In the genomic region with DNA sequence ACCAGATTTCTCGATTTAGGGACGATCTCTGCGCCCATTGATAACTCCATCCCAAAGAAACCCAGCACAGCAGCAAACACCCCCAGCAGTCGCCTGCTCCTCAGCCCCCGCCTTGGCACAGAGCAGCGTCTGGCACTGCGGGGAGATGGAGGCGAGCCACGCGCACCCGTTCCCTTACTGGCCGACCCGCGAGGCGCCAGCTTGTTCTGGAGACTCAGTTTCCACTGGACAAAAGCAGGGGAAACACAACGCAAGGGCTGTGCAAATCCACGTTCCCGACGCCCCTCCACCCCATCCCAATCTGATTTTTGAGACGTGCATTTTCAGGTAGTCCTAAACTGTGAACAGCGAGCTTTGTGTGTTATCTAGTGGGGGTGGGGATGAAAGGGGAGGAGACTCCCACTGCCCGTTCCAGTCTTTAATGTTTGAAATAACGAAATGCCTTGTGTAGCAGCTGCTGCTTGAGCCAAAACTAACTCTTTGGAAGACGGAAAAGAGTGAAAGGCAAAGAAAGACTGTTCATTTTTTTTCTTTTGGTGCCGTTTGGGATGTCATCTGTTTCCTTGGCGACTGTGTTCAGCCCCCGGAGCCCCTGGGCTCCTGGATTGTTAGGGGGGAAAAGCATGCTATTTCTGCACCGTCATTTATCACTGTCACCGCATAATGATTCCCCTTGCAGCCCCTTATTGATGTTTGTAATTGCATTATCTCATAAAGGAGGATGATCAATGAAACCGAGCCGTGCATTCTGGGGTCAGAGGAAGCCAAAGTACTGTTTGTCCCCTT, we compare ENCODE assay signal across 12 cellular contexts.
A peak's percentile ranks its signal among the peaks of the same experiment; 100 is the strongest.
DNase-seq lines count a peak whose midpoint lies in the region; ATAC-seq and TF ChIP-seq lines count a peak whose summit lies in the region.
"Had no signal": no experiment of that assay in that cellular context is flagged by ENCODE, and none has a peak within 500 bp of the region (broad histone marks: within the 10 kb centered on the region; RNA-seq: fewer than 3 reads in every experiment).

No MANE protein-coding gene starts in this region.

- H3K36me3 Mint-ChIP-seq in Calu3 (ENCODE audit: insufficient read depth, unreplicated experiment), result peaks cover 27% of the 10 kb centered on the region
- H3K36me3 Mint-ChIP-seq in natural killer cell treated with Interleukin-12 subunit alpha and Interleukin-12 subunit beta and Interleukin-15 and Interleukin-18, amount 100 ng/mL, for 72 hours, result peaks cover 6% of the 10 kb centered on the region

- peak overlapping the region; percentile 31 to 85 (median 50) for H3K27ac ChIP-seq in Peyer's patch

- CTCF ChIA-PET in Calu3 (lab: Charles Lee), result no interaction called here

- peaks cover 26% of the 10 kb centered on the region for H3K4me1 Mint-ChIP-seq in Calu3 (ENCODE audit: low read depth, unreplicated experiment)
- H3K4me1 Mint-ChIP-seq in natural killer cell treated with Interleukin-12 subunit alpha and Interleukin-12 subunit beta and Interleukin-15 and Interleukin-18, amount 100 ng/mL, for 72 hours (ENCODE audit: low read depth in 2 of 2), result peaks cover 9 to 10% of the 10 kb centered on the region in 2 donors

- H3K27me3 Mint-ChIP-seq in Calu3 (ENCODE audit: unreplicated experiment), result peaks cover 22% of the 10 kb centered on the region
- peaks cover 39 to 44% of the 10 kb centered on the region in 2 donors for H3K27me3 Mint-ChIP-seq in natural killer cell treated with Interleukin-12 subunit alpha and Interleukin-12 subunit beta and Interleukin-15 and Interleukin-18, amount 100 ng/mL, for 72 hours

- TF ChIP-seq POLR2A in Peyer's patch (IDR thresholded peaks at IDR 0.05), result no peak

- H3K27me3 ChIP-seq in Peyer's patch, result peaks cover 0 to 11% of the 10 kb centered on the region in 2 donors

- H3K4me3 Mint-ChIP-seq in Calu3 (ENCODE audit: low read depth, unreplicated experiment), result peak overlapping the region; percentile 72
- no peak overlapping the region for H3K4me3 Mint-ChIP-seq in natural killer cell treated with Interleukin-12 subunit alpha and Interleukin-12 subunit beta and Interleukin-15 and Interleukin-18, amount 100 ng/mL, for 72 hours
- H3K4me3 Mint-ChIP-seq: CD4-positive, alpha-beta T cell; central memory CD8-positive, alpha-beta T cell had no signal

- DNase-seq in Calu3 (no peak), Peyer's patch (no peak), fibroblast of villous mesenchyme (ENCODE audit: low read depth) (peak; percentile 70), pons (ENCODE audit: low spot score) (peak; percentile 26), Kasumi-1 (lab: John Stamatoyannopoulos, UW) (no peak), NCI-H510A (lab: John Stamatoyannopoulos, UW) (no peak)
- DNase-seq in natural killer cell treated with Interleukin-12 subunit alpha and Interleukin-12 subunit beta and Interleukin-15 and Interleukin-18, amount 100 ng/mL, for 72 hours (ENCODE audit: low spot score), result no peak
- no peak for DNase-seq in activated T-cell treated with anti-CD3 and anti-CD28 coated beads, Interleukin-2, amount 50 U/mL, for 48 hours
- DNase-seq: CD4-positive, alpha-beta T cell; NCI-H2029; stimulated activated naive CD4-positive, alpha-beta T cell had no signal

- no peaks in the 10 kb centered on the region for H3K9me3 ChIP-seq in Peyer's patch

- no peaks in the 10 kb centered on the region for H3K9me3 Mint-ChIP-seq in Calu3 (ENCODE audit: low read depth, unreplicated experiment)
- peaks cover 4% of the 10 kb centered on the region for H3K9me3 Mint-ChIP-seq in natural killer cell treated with Interleukin-12 subunit alpha and Interleukin-12 subunit beta and Interleukin-15 and Interleukin-18, amount 100 ng/mL, for 72 hours
- H3K9me3 Mint-ChIP-seq: CD4-positive, alpha-beta T cell; central memory CD8-positive, alpha-beta T cell had no signal

- peaks cover 0 to 16% (median 0%) of the 10 kb centered on the region in 4 donors for H3K4me1 ChIP-seq in Peyer's patch

- TF ChIP-seq CTCF in Calu3 (IDR thresholded peaks at IDR 0.05; ENCODE audit: unreplicated experiment) (no peak), Peyer's patch (IDR thresholded peaks at IDR 0.05) (no peak), fibroblast of villous mesenchyme (IDR thresholded peaks at IDR 0.05; ENCODE audit: insufficient read depth, low read depth, low read length) (no peak)

- no peak for ATAC-seq in natural killer cell treated with Interleukin-12 subunit alpha and Interleukin-12 subunit beta and Interleukin-15 and Interleukin-18, amount 100 ng/mL, for 72 hours

- H3K36me3 ChIP-seq in Peyer's patch, result no peaks in the 10 kb centered on the region

- intact Hi-C loops in Calu3 (cut with micrococcal nuclease; ENCODE audit: unreplicated experiment), result loop anchor here (5.0 to 10.0 kb wide), 6 partner anchors 294 to 1267 kb away; no protein-coding TSS in a partner anchor

- peak overlapping the region in 2 of 4 donors; percentile 3 to 51 for H3K4me3 ChIP-seq in Peyer's patch
- H3K4me3 ChIP-seq in fibroblast of villous mesenchyme (ENCODE audit: low read depth, low read length), result peak overlapping the region; percentile 66

- no peak overlapping the region for H3K27ac Mint-ChIP-seq in Calu3 (ENCODE audit: unreplicated experiment)
- H3K27ac Mint-ChIP-seq in natural killer cell treated with Interleukin-12 subunit alpha and Interleukin-12 subunit beta and Interleukin-15 and Interleukin-18, amount 100 ng/mL, for 72 hours, result no peak overlapping the region
- H3K27ac Mint-ChIP-seq: CD4-positive, alpha-beta T cell had no signal

- BruUV-seq in Calu3 (replicated peaks; lab: Mats Ljungman, UMichigan), result no TSS peak

Comparison
In these comparisons a context has a peak if more than half of its experiments do, and no peak if none do; other contexts are left out.
1. DNase-seq: peak in fibroblast of villous mesenchyme (single experiment) and pons (single experiment); none in Calu3 (single experiment), Peyer's patch (0 of 3), natural killer cell treated with Interleukin-12 subunit alpha and Interleukin-12 subunit beta and Interleukin-15 and Interleukin-18, amount 100 ng/mL, for 72 hours (single experiment), activated T-cell treated with anti-CD3 and anti-CD28 coated beads, Interleukin-2, amount 50 U/mL, for 48 hours (0 of 2), Kasumi-1 (0 of 2) and NCI-H510A (single experiment).